In the genomic region with DNA sequence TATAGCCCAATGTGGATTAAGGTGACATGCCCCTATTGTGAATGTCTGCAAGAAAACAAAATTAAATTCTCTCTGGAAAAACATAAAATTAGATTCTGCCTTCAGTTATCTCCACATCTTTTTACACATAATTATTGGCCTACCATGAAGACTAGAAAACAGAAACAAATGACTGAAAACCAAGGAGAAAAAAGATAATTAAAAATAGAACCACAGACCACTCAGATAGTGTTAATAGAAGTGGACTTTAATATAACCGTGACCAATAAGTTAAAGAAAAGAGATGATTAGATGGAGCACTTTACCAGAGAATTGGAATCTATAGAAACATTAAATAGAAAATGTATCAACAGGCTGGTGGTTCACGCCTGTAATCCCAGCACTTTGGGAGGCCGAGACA, we compare ENCODE assay signal across 4 cellular contexts.
"Had no signal": no experiment of that assay in that cellular context is flagged by ENCODE, and none has a peak within 500 bp of the region (broad histone marks: within the 10 kb centered on the region; RNA-seq: fewer than 3 reads in every experiment).

No MANE protein-coding gene starts in this region.

- ATAC-seq: GM23338, HCT116 had no signal

- H3K4me3 ChIP-seq: GM23248, GM23338, HAP-1 had no signal

- H3K9me3 ChIP-seq: HAP-1 had no signal

- H3K27ac ChIP-seq: GM23248 had no signal

- H3K36me3 ChIP-seq: HAP-1 had no signal

- H3K4me1 ChIP-seq: HAP-1 had no signal
